Comparison of ENCODE assay signal across 1 cellular context in the genomic region with DNA sequence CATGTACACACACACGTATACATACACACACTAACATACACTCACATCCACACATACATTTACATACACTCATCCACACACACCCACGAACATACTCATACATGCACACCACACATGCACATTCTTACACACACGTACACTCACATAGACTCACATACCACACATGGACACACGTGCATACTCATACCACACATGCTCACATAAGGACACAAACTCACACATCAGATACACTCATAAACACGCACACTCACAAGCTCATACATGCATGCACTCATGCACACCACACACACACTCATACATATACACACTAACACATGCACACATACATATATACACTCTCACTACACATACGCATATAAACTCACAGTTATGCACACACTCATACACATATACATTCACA.
TF ChIP-seq lines count a peak whose summit lies in the region.

No MANE protein-coding gene starts in this region.

TF ChIP-seq in K562, 482 proteins besides CTCF, POLR2A, EP300 and RAD21 (continued from another document):
- TF ChIP-seq HOMEZ (CRISPR knock-in tag; IDR thresholded peaks at IDR 0.05) = no peak
- TF ChIP-seq SNIP1 (IDR thresholded peaks at IDR 0.05; ENCODE audit: low read depth) = no peak
- TF ChIP-seq CREM (IDR thresholded peaks at IDR 0.05; ENCODE audit: low read depth) = no peak
- TF ChIP-seq, protein P1, sequence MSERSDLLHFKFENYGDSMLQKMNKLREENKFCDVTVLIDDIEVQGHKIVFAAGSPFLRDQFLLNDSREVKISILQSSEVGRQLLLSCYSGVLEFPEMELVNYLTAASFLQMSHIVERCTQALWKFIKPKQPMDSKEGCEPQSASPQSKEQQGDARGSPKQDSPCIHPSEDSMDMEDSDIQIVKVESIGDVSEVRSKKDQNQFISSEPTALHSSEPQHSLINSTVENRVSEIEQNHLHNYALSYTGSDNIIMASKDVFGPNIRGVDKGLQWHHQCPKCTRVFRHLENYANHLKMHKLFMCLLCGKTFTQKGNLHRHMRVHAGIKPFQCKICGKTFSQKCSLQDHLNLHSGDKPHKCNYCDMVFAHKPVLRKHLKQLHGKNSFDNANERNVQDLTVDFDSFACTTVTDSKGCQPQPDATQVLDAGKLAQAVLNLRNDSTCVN (CRISPR knock-in tag; IDR thresholded peaks at IDR 0.05) = 0 out of 2 replicates have a peak, but pooled peaks have one; percentile 1
